Comparison of ENCODE assay signal across 11 cellular contexts in genomic region chr9:129994947-129995346, GRCh38. TPM values are rescaled to one million over a fixed set of nuclear protein-coding genes. Genes with fewer than 3 reads are reported as not detected.
DNase-seq lines count a peak whose midpoint lies in the region; ATAC-seq and TF ChIP-seq lines count a peak whose summit lies in the region.
"Had no signal": no experiment of that assay in that cellular context is flagged by ENCODE, and none has a peak within 500 bp of the region (broad histone marks: within the 10 kb centered on the region; RNA-seq: fewer than 3 reads in every experiment).

No MANE protein-coding gene starts in this region.

- intact Hi-C loops in activated naive CD4-positive, alpha-beta T cell treated with anti-CD3 and anti-CD28 coated beads for 36 hours (cut with micrococcal nuclease) = loop anchor here (1.0 kb wide), 1 partner anchor 28 kb away; no protein-coding TSS in a partner anchor
- intact Hi-C loops in naive thymus-derived CD4-positive, alpha-beta T cell (cut with micrococcal nuclease) = loop anchor here (1.0 to 2.0 kb wide), 2 partner anchors 12 to 18 kb away; no protein-coding TSS in a partner anchor
- intact Hi-C loops in vagina (cut with DNase I) = no loop called here

- H3K27ac ChIP-seq in naive thymus-derived CD4-positive, alpha-beta T cell (ENCODE audit: low read depth, low read length) = peak overlapping the region; percentile 61
- H3K27ac ChIP-seq in vagina = peak overlapping the region; percentile 68

- peaks cover 79% of the 10 kb centered on the region for H3K4me1 Mint-ChIP-seq in activated naive CD4-positive, alpha-beta T cell treated with anti-CD3 and anti-CD28 coated beads for 36 hours (ENCODE audit: low read depth)
- peaks cover 71% of the 10 kb centered on the region for H3K4me1 Mint-ChIP-seq in central memory CD8-positive, alpha-beta T cell
- peaks cover 50 to 83% (median 77%) of the 10 kb centered on the region in 7 donors for H3K4me1 Mint-ChIP-seq in naive thymus-derived CD4-positive, alpha-beta T cell

- no peak for TF ChIP-seq POLR2A in vagina (IDR thresholded peaks at IDR 0.05)

- H3K27me3 ChIP-seq in naive thymus-derived CD4-positive, alpha-beta T cell (ENCODE audit: control insufficient read depth in 2 of 2, insufficient read depth in 2 of 2, low read length in 2 of 2) = no peaks in the 10 kb centered on the region
- H3K27me3 ChIP-seq in vagina = no peaks in the 10 kb centered on the region
- no peaks in the 10 kb centered on the region for H3K27me3 ChIP-seq in H7 (ENCODE audit: control insufficient read depth, insufficient read depth, low read length)
- H3K27me3 ChIP-seq: heart right ventricle had no signal

- H3K4me1 ChIP-seq in naive thymus-derived CD4-positive, alpha-beta T cell (ENCODE audit: control insufficient read depth in 2 of 2, insufficient read depth in 2 of 2, low read length in 2 of 2) = peaks cover 52 to 70% of the 10 kb centered on the region in 2 donors
- H3K4me1 ChIP-seq in vagina = peaks cover 50% of the 10 kb centered on the region

- no peaks in the 10 kb centered on the region for H3K27me3 Mint-ChIP-seq in activated naive CD4-positive, alpha-beta T cell treated with anti-CD3 and anti-CD28 coated beads for 36 hours (ENCODE audit: low read depth)
- H3K27me3 Mint-ChIP-seq in central memory CD8-positive, alpha-beta T cell = no peaks in the 10 kb centered on the region
- no peaks in the 10 kb centered on the region for H3K27me3 Mint-ChIP-seq in naive thymus-derived CD4-positive, alpha-beta T cell
- H3K27me3 Mint-ChIP-seq: type B pancreatic cell had no signal

- H3K9me3 Mint-ChIP-seq in activated naive CD4-positive, alpha-beta T cell treated with anti-CD3 and anti-CD28 coated beads for 36 hours = no peaks in the 10 kb centered on the region
- no peaks in the 10 kb centered on the region for H3K9me3 Mint-ChIP-seq in central memory CD8-positive, alpha-beta T cell
- H3K9me3 Mint-ChIP-seq in naive thymus-derived CD4-positive, alpha-beta T cell = peaks cover 0 to 1% (median 0%) of the 10 kb centered on the region in 11 donors
- H3K9me3 Mint-ChIP-seq: type B pancreatic cell had no signal

- TF ChIP-seq CTCF in vagina (IDR thresholded peaks at IDR 0.05) = no peak

- peaks cover 0 to 6% (median 0%) of the 10 kb centered on the region in 3 experiments for H3K36me3 ChIP-seq in naive thymus-derived CD4-positive, alpha-beta T cell (ENCODE audit: control insufficient read depth in 2 of 3, insufficient read depth in 3 of 3, low read length in 3 of 3)
- no peaks in the 10 kb centered on the region for H3K36me3 ChIP-seq in vagina
- no peaks in the 10 kb centered on the region for H3K36me3 ChIP-seq in H7 (replicated peaks; ENCODE audit: control insufficient read depth, insufficient read depth, low read length)

- no peaks in the 10 kb centered on the region for H3K9me3 ChIP-seq in naive thymus-derived CD4-positive, alpha-beta T cell (ENCODE audit: control insufficient read depth in 2 of 3, low read length in 3 of 3)
- H3K9me3 ChIP-seq in vagina = no peaks in the 10 kb centered on the region
- H3K9me3 ChIP-seq: heart right ventricle had no signal

- peak overlapping the region; percentile 85 for H3K27ac Mint-ChIP-seq in activated naive CD4-positive, alpha-beta T cell treated with anti-CD3 and anti-CD28 coated beads for 36 hours
- H3K27ac Mint-ChIP-seq in central memory CD8-positive, alpha-beta T cell (ENCODE audit: low read depth) = peak overlapping the region; percentile 91
- H3K27ac Mint-ChIP-seq in naive thymus-derived CD4-positive, alpha-beta T cell = peak overlapping the region; percentile 89 to 98 (median 94)

- H3K4me3 Mint-ChIP-seq in activated naive CD4-positive, alpha-beta T cell treated with anti-CD3 and anti-CD28 coated beads for 36 hours = peak overlapping the region; percentile 52
- peak overlapping the region; percentile 69 for H3K4me3 Mint-ChIP-seq in central memory CD8-positive, alpha-beta T cell
- peak overlapping the region in 9 of 10 donors; percentile 41 to 86 (median 75) for H3K4me3 Mint-ChIP-seq in naive thymus-derived CD4-positive, alpha-beta T cell
- H3K4me3 Mint-ChIP-seq: type B pancreatic cell had no signal

- H3K36me3 Mint-ChIP-seq in activated naive CD4-positive, alpha-beta T cell treated with anti-CD3 and anti-CD28 coated beads for 36 hours (ENCODE audit: low read depth) = peaks cover 23% of the 10 kb centered on the region
- peaks cover 44% of the 10 kb centered on the region for H3K36me3 Mint-ChIP-seq in central memory CD8-positive, alpha-beta T cell (ENCODE audit: insufficient read depth)
- H3K36me3 Mint-ChIP-seq in naive thymus-derived CD4-positive, alpha-beta T cell = peaks cover 5 to 31% (median 19%) of the 10 kb centered on the region in 5 donors

- POLR2A ChIA-PET in naive thymus-derived CD4-positive, alpha-beta T cell (lab: Charles Lee) = interaction anchor here (1.3 to 2.5 kb wide), 6 partner anchors 43 to 108 kb away, joined by 3 to 11 read pairs (median 4); partner anchors contain the start of gene GPR107

- ATAC-seq in central memory CD8-positive, alpha-beta T cell (replicated peaks; ENCODE audit: extremely low read depth, poor library complexity, severe bottlenecking) = no peak
- no peak for ATAC-seq in naive thymus-derived CD4-positive, alpha-beta T cell
- no peak for ATAC-seq in GM21723 (IDR thresholded peaks at IDR 0.05; ENCODE audit: unreplicated experiment)

- CTCF ChIA-PET in activated naive CD4-positive, alpha-beta T cell treated with anti-CD3 and anti-CD28 coated beads for 36 hours (lab: Charles Lee) = interaction anchor here (1.3 to 1.5 kb wide), 3 partner anchors 39 to 44 kb away, joined by 3 to 6 read pairs (median 3); no protein-coding TSS in a partner anchor
- CTCF ChIA-PET in naive thymus-derived CD4-positive, alpha-beta T cell (lab: Charles Lee) = interaction anchor here (1.4 kb wide), 1 partner anchor 44 kb away, joined by 4 read pairs; no protein-coding TSS in a partner anchor

- no peak for DNase-seq in activated naive CD4-positive, alpha-beta T cell treated with anti-CD3 and anti-CD28 coated beads for 36 hours
- no peak for DNase-seq in activated naive CD4-positive, alpha-beta T cell (lab: John Stamatoyannopoulos, UW)
- no peak for DNase-seq in central memory CD8-positive, alpha-beta T cell (ENCODE audit: low spot score in 2 of 2)
- no peak for DNase-seq in naive thymus-derived CD4-positive, alpha-beta T cell
- DNase-seq in vagina (ENCODE audit: extremely low spot score in 2 of 2) (no peak), medulla oblongata (ENCODE audit: extremely low spot score) (no peak), H7 (no peak)
- DNase-seq: heart right ventricle, NCI-H2081 had no signal

- no peak overlapping the region for H3K4me3 ChIP-seq in naive thymus-derived CD4-positive, alpha-beta T cell (ENCODE audit: low read length)
- H3K4me3 ChIP-seq in vagina (no peak overlapping the region), H7 (ENCODE audit: insufficient read depth, low read depth, low read length) (no peak overlapping the region)
- H3K4me3 ChIP-seq: heart right ventricle had no signal

RNA-seq across cellular contexts. Expression of gene FNBP1, which starts 48.0 kb away (rescaled TPM):
- total RNA-seq in activated naive CD4-positive, alpha-beta T cell treated with anti-CD3 and anti-CD28 coated beads for 36 hours = 100 to 1,000 TPM; 126 to 128 TPM
- 100 to 1,000 TPM; 160 to 207 (median 174) TPM for total RNA-seq in naive thymus-derived CD4-positive, alpha-beta T cell
- polyA plus RNA-seq in naive thymus-derived CD4-positive, alpha-beta T cell = 100 to 1,000 TPM; 138 to 160 TPM
- total RNA-seq in vagina = 47.1 TPM
- 16.0 and 19.6 TPM in 2 replicates for total RNA-seq in H7 (2014; rRNA removed; shearing (Covaris generic))

RNA-seq across cellular contexts. Expression of gene GPR107, which starts 58.8 kb away (rescaled TPM):
- 10 to 100 TPM; 19.0 to 20.0 TPM for total RNA-seq in activated naive CD4-positive, alpha-beta T cell treated with anti-CD3 and anti-CD28 coated beads for 36 hours
- 10 to 100 TPM; 21.6 to 24.0 (median 22.8) TPM for total RNA-seq in naive thymus-derived CD4-positive, alpha-beta T cell
- polyA plus RNA-seq in naive thymus-derived CD4-positive, alpha-beta T cell = 1 to 10 TPM; 2.8 to 3.0 TPM
- total RNA-seq in vagina = 25.5 TPM
- 13.0 and 18.0 TPM in 2 replicates for total RNA-seq in H7 (2014; rRNA removed; shearing (Covaris generic))
